18 cellular contexts compared by ENCODE assay signal in genomic region chr4:25845841-25846653, GRCh38. TPM values are rescaled to one million over a fixed set of nuclear protein-coding genes. Genes with fewer than 3 reads are reported as not detected.
DNase-seq lines count a peak whose midpoint lies in the region; TF ChIP-seq lines count a peak whose summit lies in the region.
"Had no signal": no experiment of that assay in that cellular context is flagged by ENCODE, and none has a peak within 500 bp of the region (broad histone marks: within the 10 kb centered on the region; RNA-seq: fewer than 3 reads in every experiment).

No MANE protein-coding gene starts in this region.

- CTCF ChIA-PET in activated CD4-positive, alpha-beta memory T cell treated with anti-CD3 and anti-CD28 coated beads for 36 hours (lab: Charles Lee) = interaction anchor here (1.9 kb wide), 1 partner anchor 9 kb away, joined by 4 read pairs; no protein-coding TSS in a partner anchor
- CTCF ChIA-PET in activated CD4-positive, alpha-beta memory T cell treated with anti-CD3 and anti-CD28 coated beads, Interleukin-2, amount 10 ng/mL, durations not matched to agents 7 days and 5 days (lab: Charles Lee) = interaction anchor here (0.7 kb wide), 2 partner anchors 9 to 210 kb away, joined by 3 read pairs; no protein-coding TSS in a partner anchor

- H3K4me1 Mint-ChIP-seq in activated CD4-positive, alpha-beta memory T cell treated with anti-CD3 and anti-CD28 coated beads for 36 hours (ENCODE audit: low read depth) = peaks cover 82% of the 10 kb centered on the region
- H3K4me1 Mint-ChIP-seq in activated CD4-positive, alpha-beta memory T cell treated with anti-CD3 and anti-CD28 coated beads, Interleukin-2, amount 10 ng/mL, durations not matched to agents 7 days and 5 days = peaks cover 83% of the 10 kb centered on the region
- H3K4me1 Mint-ChIP-seq in activated T-helper 1 cell treated with anti-CD3 and anti-CD28 coated beads, Interleukin-12 subunit alpha, Interleukin-12 subunit beta, Interleukin-2, Interleukin-4 antibody, amounts not matched to agents 30 ng/mL and 10 ng/mL and 1 ng/mL, durations not matched to agents 14 hours and 24 hours and 36 hours (ENCODE audit: low read depth) = peaks cover 65% of the 10 kb centered on the region

- no peaks in the 10 kb centered on the region for H3K27me3 Mint-ChIP-seq in activated CD4-positive, alpha-beta memory T cell treated with anti-CD3 and anti-CD28 coated beads for 36 hours
- no peaks in the 10 kb centered on the region for H3K27me3 Mint-ChIP-seq in activated CD4-positive, alpha-beta memory T cell treated with anti-CD3 and anti-CD28 coated beads, Interleukin-2, amount 10 ng/mL, durations not matched to agents 7 days and 5 days
- peaks cover 2% of the 10 kb centered on the region for H3K27me3 Mint-ChIP-seq in activated T-helper 1 cell treated with anti-CD3 and anti-CD28 coated beads, Interleukin-12 subunit alpha, Interleukin-12 subunit beta, Interleukin-2, Interleukin-4 antibody, amounts not matched to agents 30 ng/mL and 10 ng/mL and 1 ng/mL, durations not matched to agents 14 hours and 24 hours and 36 hours (ENCODE audit: insufficient read depth)
- H3K27me3 Mint-ChIP-seq: IgD-negative memory B cell had no signal

- no peak overlapping the region for H3K9ac ChIP-seq in OCI-LY3 (ENCODE audit: low read length)
- H3K9ac ChIP-seq in iPS-20b (ENCODE audit: low read depth, low read length) = no peak overlapping the region

- no peak overlapping the region for H2AFZ ChIP-seq in OCI-LY3 (ENCODE audit: low read depth, low read length)

- H3F3A ChIP-seq in DOHH2 (ENCODE audit: control insufficient read depth, insufficient read depth) = 0 out of 2 replicates have a peak, but pooled peaks cover 2% of the 10 kb centered on the region

- H3K27me3 ChIP-seq in DOHH2 (ENCODE audit: control insufficient read depth, low read length) = no peaks in the 10 kb centered on the region
- no peaks in the 10 kb centered on the region for H3K27me3 ChIP-seq in OCI-LY3 (ENCODE audit: low read depth, low read length)
- H3K27me3 ChIP-seq in iPS-20b (ENCODE audit: insufficient read depth, low read length) = no peaks in the 10 kb centered on the region
- H3K27me3 ChIP-seq: Peyer's patch had no signal

- TF ChIP-seq CTCF in DOHH2 (IDR thresholded peaks at IDR 0.05; ENCODE audit: low read depth, low read length, poor library complexity, severe bottlenecking) = no peak
- no peak for TF ChIP-seq CTCF in OCI-LY3 (IDR thresholded peaks at IDR 0.05; ENCODE audit: low read depth, low read length)

- no peak for DNase-seq in activated CD4-positive, alpha-beta memory T cell treated with anti-CD3 and anti-CD28 coated beads for 36 hours
- no peak for DNase-seq in activated CD4-positive, alpha-beta memory T cell treated with anti-CD3 and anti-CD28 coated beads, Interleukin-2, amount 10 ng/mL, durations not matched to agents 7 days and 5 days
- DNase-seq in activated T-helper 1 cell treated with anti-CD3 and anti-CD28 coated beads, Interleukin-12 subunit alpha, Interleukin-12 subunit beta, Interleukin-2, Interleukin-4 antibody, amounts not matched to agents 30 ng/mL and 10 ng/mL and 1 ng/mL, durations not matched to agents 14 hours and 24 hours and 36 hours (ENCODE audit: low spot score) = no peak
- DNase-seq in D341Med (ENCODE audit: low spot score) = no peak
- no peak for DNase-seq in amniotic stem cell (lab: John Stamatoyannopoulos, UW)
- DNase-seq: Kasumi-1, NCI-H1694, NCI-H2081, NCI-H2171, NCI-H345, NCI-H524, NCI-H774, Peyer's patch had no signal

- H3K27ac ChIP-seq in DOHH2 (ENCODE audit: low read depth, low read length) = no peak overlapping the region
- H3K27ac ChIP-seq in OCI-LY3 (ENCODE audit: low read length) = no peak overlapping the region
- H3K27ac ChIP-seq in iPS-20b (ENCODE audit: low read length) = no peak overlapping the region
- H3K27ac ChIP-seq: Peyer's patch had no signal

- no peaks in the 10 kb centered on the region for H3K9me3 ChIP-seq in DOHH2 (ENCODE audit: control insufficient read depth, insufficient read depth, low read length)
- H3K9me3 ChIP-seq in OCI-LY3 (ENCODE audit: insufficient read depth, low read length) = no peaks in the 10 kb centered on the region
- H3K9me3 ChIP-seq in iPS-20b (ENCODE audit: insufficient read depth, low read depth, low read length) = no peaks in the 10 kb centered on the region
- H3K9me3 ChIP-seq: Peyer's patch had no signal

- 0 out of 2 replicates have a peak overlapping the region, but pooled peaks have one; percentile 3 for H3K4me3 ChIP-seq in DOHH2 (ENCODE audit: low read length)
- no peak overlapping the region for H3K4me3 ChIP-seq in OCI-LY3 (ENCODE audit: low read length)
- peak overlapping the region; percentile 36; the same call in 1 of the 2 replicates for H3K4me3 ChIP-seq in iPS-20b (ENCODE audit: low read length)
- H3K4me3 ChIP-seq: Peyer's patch had no signal

- H3K79me2 ChIP-seq in DOHH2 (ENCODE audit: control insufficient read depth, low read length) (peaks cover 100% of the 10 kb centered on the region), OCI-LY3 (ENCODE audit: low read length) (peaks cover 29% of the 10 kb centered on the region)

- H3K4me3 Mint-ChIP-seq in activated CD4-positive, alpha-beta memory T cell treated with anti-CD3 and anti-CD28 coated beads for 36 hours = no peak overlapping the region
- no peak overlapping the region for H3K4me3 Mint-ChIP-seq in activated CD4-positive, alpha-beta memory T cell treated with anti-CD3 and anti-CD28 coated beads, Interleukin-2, amount 10 ng/mL, durations not matched to agents 7 days and 5 days
- no peak overlapping the region for H3K4me3 Mint-ChIP-seq in activated T-helper 1 cell treated with anti-CD3 and anti-CD28 coated beads, Interleukin-12 subunit alpha, Interleukin-12 subunit beta, Interleukin-2, Interleukin-4 antibody, amounts not matched to agents 30 ng/mL and 10 ng/mL and 1 ng/mL, durations not matched to agents 14 hours and 24 hours and 36 hours
- H3K4me3 Mint-ChIP-seq: CD14-positive monocyte had no signal

- intact Hi-C loops in activated CD4-positive, alpha-beta memory T cell treated with anti-CD3 and anti-CD28 coated beads for 36 hours (cut with micrococcal nuclease) = loop anchor here (1.0 kb wide), 3 partner anchors 9 to 92 kb away; no protein-coding TSS in a partner anchor
- intact Hi-C loops in activated T-helper 1 cell treated with anti-CD3 and anti-CD28 coated beads, Interleukin-12 subunit alpha, Interleukin-12 subunit beta, Interleukin-2, Interleukin-4 antibody, amounts not matched to agents 30 ng/mL and 10 ng/mL and 1 ng/mL, durations not matched to agents 14 hours and 24 hours and 36 hours (cut with micrococcal nuclease) = loop anchor here (1.0 kb wide), 1 partner anchor 68 kb away; the partner anchor contains the start of gene SMIM20

- H4K20me1 ChIP-seq in DOHH2 (ENCODE audit: control insufficient read depth, insufficient read depth, low read depth, low read length) = peaks cover 68% of the 10 kb centered on the region
- peaks cover 90% of the 10 kb centered on the region for H4K20me1 ChIP-seq in OCI-LY3 (ENCODE audit: insufficient read depth, low read length)

- H3K4me1 ChIP-seq in DOHH2 (ENCODE audit: control insufficient read depth, low read length) = peaks cover 91% of the 10 kb centered on the region
- H3K4me1 ChIP-seq in OCI-LY3 (ENCODE audit: low read length) = peaks cover 34% of the 10 kb centered on the region
- H3K4me1 ChIP-seq in iPS-20b (ENCODE audit: insufficient read depth, low read length) = peaks cover 13% of the 10 kb centered on the region; the same call in 1 of the 2 replicates

- peaks cover 40% of the 10 kb centered on the region for H3K36me3 Mint-ChIP-seq in activated CD4-positive, alpha-beta memory T cell treated with anti-CD3 and anti-CD28 coated beads for 36 hours
- H3K36me3 Mint-ChIP-seq in activated CD4-positive, alpha-beta memory T cell treated with anti-CD3 and anti-CD28 coated beads, Interleukin-2, amount 10 ng/mL, durations not matched to agents 7 days and 5 days (ENCODE audit: low read depth) = peaks cover 87% of the 10 kb centered on the region
- peaks cover 28% of the 10 kb centered on the region for H3K36me3 Mint-ChIP-seq in activated T-helper 1 cell treated with anti-CD3 and anti-CD28 coated beads, Interleukin-12 subunit alpha, Interleukin-12 subunit beta, Interleukin-2, Interleukin-4 antibody, amounts not matched to agents 30 ng/mL and 10 ng/mL and 1 ng/mL, durations not matched to agents 14 hours and 24 hours and 36 hours (ENCODE audit: low read depth)
- H3K36me3 Mint-ChIP-seq: CD14-positive monocyte had no signal

- H3K9me2 ChIP-seq in DOHH2 (replicated peaks; ENCODE audit: control insufficient read depth, low read length) = no peaks in the 10 kb centered on the region

- no peaks in the 10 kb centered on the region for H3K9me3 Mint-ChIP-seq in activated CD4-positive, alpha-beta memory T cell treated with anti-CD3 and anti-CD28 coated beads for 36 hours
- no peaks in the 10 kb centered on the region for H3K9me3 Mint-ChIP-seq in activated CD4-positive, alpha-beta memory T cell treated with anti-CD3 and anti-CD28 coated beads, Interleukin-2, amount 10 ng/mL, durations not matched to agents 7 days and 5 days
- H3K9me3 Mint-ChIP-seq in activated T-helper 1 cell treated with anti-CD3 and anti-CD28 coated beads, Interleukin-12 subunit alpha, Interleukin-12 subunit beta, Interleukin-2, Interleukin-4 antibody, amounts not matched to agents 30 ng/mL and 10 ng/mL and 1 ng/mL, durations not matched to agents 14 hours and 24 hours and 36 hours = no peaks in the 10 kb centered on the region
- H3K9me3 Mint-ChIP-seq: IgD-negative memory B cell had no signal

- H3K36me3 ChIP-seq in DOHH2 (ENCODE audit: control insufficient read depth, low read length) (peaks cover 97% of the 10 kb centered on the region), OCI-LY3 (replicated peaks; ENCODE audit: low read depth, low read length) (peaks cover 40% of the 10 kb centered on the region), iPS-20b (ENCODE audit: insufficient read depth, low read depth, low read length) (peaks cover 7% of the 10 kb centered on the region; the same call in 1 of the 2 replicates)

- POLR2A ChIA-PET in activated CD4-positive, alpha-beta memory T cell treated with anti-CD3 and anti-CD28 coated beads for 36 hours (lab: Charles Lee) = interaction anchor here (1.4 to 1.9 kb wide), 2 partner anchors 9 to 13 kb away, joined by 5 to 10 read pairs; no protein-coding TSS in a partner anchor
- POLR2A ChIA-PET in activated CD4-positive, alpha-beta memory T cell treated with anti-CD3 and anti-CD28 coated beads, Interleukin-2, amount 10 ng/mL, durations not matched to agents 7 days and 5 days (lab: Charles Lee) = interaction anchor here (1.3 to 1.9 kb wide), 3 partner anchors 9 to 16 kb away, joined by 3 to 5 read pairs (median 3); no protein-coding TSS in a partner anchor

- peak overlapping the region; percentile 75 for H3K27ac Mint-ChIP-seq in activated CD4-positive, alpha-beta memory T cell treated with anti-CD3 and anti-CD28 coated beads for 36 hours
- H3K27ac Mint-ChIP-seq in activated CD4-positive, alpha-beta memory T cell treated with anti-CD3 and anti-CD28 coated beads, Interleukin-2, amount 10 ng/mL, durations not matched to agents 7 days and 5 days = no peak overlapping the region
- no peak overlapping the region for H3K27ac Mint-ChIP-seq in activated T-helper 1 cell treated with anti-CD3 and anti-CD28 coated beads, Interleukin-12 subunit alpha, Interleukin-12 subunit beta, Interleukin-2, Interleukin-4 antibody, amounts not matched to agents 30 ng/mL and 10 ng/mL and 1 ng/mL, durations not matched to agents 14 hours and 24 hours and 36 hours

- peak overlapping the region; percentile 29 for H3K4me2 ChIP-seq in DOHH2 (ENCODE audit: low read length)
- 0 out of 2 replicates have a peak overlapping the region, but pooled peaks have one; percentile 7 for H3K4me2 ChIP-seq in OCI-LY3 (ENCODE audit: low read length)

RNA-seq across cellular contexts. Expression of gene SEL1L3, which starts 16.7 kb away (rescaled TPM):
- total RNA-seq in activated CD4-positive, alpha-beta memory T cell treated with anti-CD3 and anti-CD28 coated beads for 36 hours = 10 to 100 TPM; 67.1 to 67.7 TPM
- 10 to 100 TPM; 88.3 to 91.3 TPM for total RNA-seq in activated CD4-positive, alpha-beta memory T cell treated with anti-CD3 and anti-CD28 coated beads, Interleukin-2, amount 10 ng/mL, durations not matched to agents 7 days and 5 days
- 36.0 and 37.1 TPM in 2 replicates for total RNA-seq in activated T-helper 1 cell treated with anti-CD3 and anti-CD28 coated beads, Interleukin-12 subunit alpha, Interleukin-12 subunit beta, Interleukin-2, Interleukin-4 antibody, amounts not matched to agents 30 ng/mL and 10 ng/mL and 1 ng/mL, durations not matched to agents 14 hours and 24 hours and 36 hours
